In genomic region chrX:119676949-119677653, GRCh38 we compare ENCODE assay signal across 15 cellular contexts. TPM values are rescaled to one million over a fixed set of nuclear protein-coding genes. Genes with fewer than 3 reads are reported as not detected.
DNase-seq lines count a peak whose midpoint lies in the region; ATAC-seq and TF ChIP-seq lines count a peak whose summit lies in the region.
"Had no signal": no experiment of that assay in that cellular context is flagged by ENCODE, and none has a peak within 500 bp of the region (broad histone marks: within the 10 kb centered on the region; RNA-seq: fewer than 3 reads in every experiment).

No MANE protein-coding gene starts in this region.

- no peak for ATAC-seq in central memory CD8-positive, alpha-beta T cell (replicated peaks; ENCODE audit: extremely low read depth, poor library complexity, severe bottlenecking)
- ATAC-seq in GM21447 (IDR thresholded peaks at IDR 0.05; ENCODE audit: unreplicated experiment) (no peak), SK-N-SH treated with all-trans-retinoic acid at 6 μM for 48 hours (no peak)

- no peaks in the 10 kb centered on the region for H3K27me3 ChIP-seq in rectal smooth muscle tissue (ENCODE audit: control insufficient read depth, insufficient read depth, low read length)
- H3K27me3 ChIP-seq in dorsolateral prefrontal cortex = peaks cover 0 to 34% (median 0%) of the 10 kb centered on the region in 45 donors

- H3K36me3 ChIP-seq in KOPT-K1 (ENCODE audit: insufficient read depth, low read length) = peaks cover 45% of the 10 kb centered on the region
- H3K36me3 ChIP-seq in rectal smooth muscle tissue (ENCODE audit: control insufficient read depth, insufficient read depth, low read length) = no peaks in the 10 kb centered on the region

- H3K36me3 Mint-ChIP-seq in central memory CD8-positive, alpha-beta T cell (ENCODE audit: insufficient read depth) = peaks cover 33% of the 10 kb centered on the region
- H3K36me3 Mint-ChIP-seq: type B pancreatic cell had no signal

- H3K9ac ChIP-seq in rectal smooth muscle tissue (ENCODE audit: low read length) = no peak overlapping the region
- H3K9ac ChIP-seq: KMS-11 had no signal

- H3K27ac Mint-ChIP-seq in central memory CD8-positive, alpha-beta T cell (ENCODE audit: low read depth) = peak overlapping the region; percentile 90
- H3K27ac Mint-ChIP-seq: type B pancreatic cell had no signal

- H3K4me3 Mint-ChIP-seq in central memory CD8-positive, alpha-beta T cell = peak overlapping the region; percentile 77
- H3K4me3 Mint-ChIP-seq: type B pancreatic cell had no signal

- H3K27ac ChIP-seq in KOPT-K1 (ENCODE audit: low read depth, low read length, poor library complexity, severe bottlenecking) (peak overlapping the region; percentile 99), rectal smooth muscle tissue (ENCODE audit: low read depth, low read length) (peak overlapping the region; percentile 70), dorsolateral prefrontal cortex (no peak overlapping the region)
- H3K27ac ChIP-seq: 22Rv1, KMS-11 had no signal

- H3K4me3 ChIP-seq in rectal smooth muscle tissue (ENCODE audit: low read length) = no peak overlapping the region
- no peak overlapping the region for H3K4me3 ChIP-seq in dorsolateral prefrontal cortex

- DNase-seq in DMS 273 (lab: John Stamatoyannopoulos, UW; ENCODE audit: unreplicated experiment) (peak; percentile 41), DMS 273 treated with DMSO at 0.1 percent for 48 hours (lab: John Stamatoyannopoulos, UW) (no peak), dorsolateral prefrontal cortex (no peak)
- no peak for DNase-seq in central memory CD8-positive, alpha-beta T cell (ENCODE audit: low spot score in 2 of 2)
- DNase-seq: activated CD4-positive, alpha-beta T cell treated with anti-CD3 and anti-CD28 coated beads, Interleukin-2, amount 50 U/mL, for 48 hours; amygdala; COR-L47; NCI-H2081 treated with DMSO at 0.1 percent for 48 hours had no signal

- peaks cover 6% of the 10 kb centered on the region for H3K4me1 ChIP-seq in rectal smooth muscle tissue (ENCODE audit: control insufficient read depth, insufficient read depth, low read length)

- no peaks in the 10 kb centered on the region for H3K27me3 Mint-ChIP-seq in central memory CD8-positive, alpha-beta T cell
- H3K27me3 Mint-ChIP-seq: type B pancreatic cell had no signal

- intact Hi-C loops in dorsolateral prefrontal cortex (cut with DNase I) = no loop called here

- no peaks in the 10 kb centered on the region for H3K9me3 ChIP-seq in KOPT-K1 (ENCODE audit: insufficient read depth, low read length, poor library complexity, severe bottlenecking)

- TF ChIP-seq CTCF in dorsolateral prefrontal cortex (IDR thresholded peaks at IDR 0.05 in 54 of 56, conservative IDR thresholded peaks at IDR 0.05 in 2 of 56; ENCODE audit: low read depth in 1 of 56, partially characterized antibody in 56 of 56) = no peak

- H3K4me1 Mint-ChIP-seq in central memory CD8-positive, alpha-beta T cell = peaks cover 33% of the 10 kb centered on the region

- no peaks in the 10 kb centered on the region for H3K9me3 Mint-ChIP-seq in central memory CD8-positive, alpha-beta T cell
- H3K9me3 Mint-ChIP-seq: type B pancreatic cell had no signal

TF ChIP-seq in SK-N-SH treated with all-trans-retinoic acid at 6 μM for 48 hours, 23 proteins besides CTCF, POLR2A, EP300 and RAD21:
- no peak for TF ChIP-seq PATZ1 (CRISPR knock-in tag; IDR thresholded peaks at IDR 0.05; ENCODE audit: borderline replicate concordance)

RNA-seq across cellular contexts. Expression of gene SEPTIN6, which starts 15.9 kb away (rescaled TPM):
- 10 to 100 TPM; 14.0 to 49.1 (median 34.8) TPM for total RNA-seq in dorsolateral prefrontal cortex

Comparison
In these comparisons a context has a peak if more than half of its experiments do, and no peak if none do; other contexts are left out.
1. H3K27ac ChIP-seq: peak in KOPT-K1 (single experiment) and rectal smooth muscle tissue (single experiment); none in dorsolateral prefrontal cortex (0 of 59).